ENCODE assay signal across 13 cellular contexts in genomic region chr1:233656032-233656620, GRCh38. TPM values are rescaled to one million over a fixed set of nuclear protein-coding genes. Genes with fewer than 3 reads are reported as not detected.
A peak's percentile ranks its signal among the peaks of the same experiment; 100 is the strongest.
DNase-seq lines count a peak whose midpoint lies in the region; ATAC-seq and TF ChIP-seq lines count a peak whose summit lies in the region.
"Had no signal": no experiment of that assay in that cellular context is flagged by ENCODE, and none has a peak within 500 bp of the region (broad histone marks: within the 10 kb centered on the region; RNA-seq: fewer than 3 reads in every experiment).

No MANE protein-coding gene starts in this region.

- H4K20me1 ChIP-seq in hepatocyte (ENCODE audit: insufficient read depth, poor library complexity, severe bottlenecking) (no peaks in the 10 kb centered on the region), Karpas-422 (ENCODE audit: insufficient read depth, low read depth, low read length) (no peaks in the 10 kb centered on the region)

- H3K27me3 ChIP-seq in hepatocyte (no peaks in the 10 kb centered on the region), Karpas-422 (ENCODE audit: low read length) (no peaks in the 10 kb centered on the region), MG63 (peaks cover 3% of the 10 kb centered on the region; the same call in 1 of the 2 replicates)

- no peaks in the 10 kb centered on the region for H3K9me3 ChIP-seq in hepatocyte (ENCODE audit: low read depth)
- H3K9me3 ChIP-seq in Karpas-422 (ENCODE audit: low read length), result no peaks in the 10 kb centered on the region
- no peaks in the 10 kb centered on the region for H3K9me3 ChIP-seq in MG63

- WGBS in hepatocyte (ENCODE audit: low lambda C conversion rate, missing lambda C conversion rate), result 59% methylated on average over 5 of the region's 5 CpGs

- H2AFZ ChIP-seq in hepatocyte (no peak overlapping the region), Karpas-422 (ENCODE audit: low read length) (no peak overlapping the region)

- H3K9me2 ChIP-seq in hepatocyte (replicated peaks; ENCODE audit: insufficient read depth), result no peaks in the 10 kb centered on the region
- no peaks in the 10 kb centered on the region for H3K9me2 ChIP-seq in Karpas-422 (replicated peaks; ENCODE audit: insufficient read depth, low read length)

- H3K4me1 ChIP-seq in hepatocyte (ENCODE audit: insufficient read depth) (peaks cover 19% of the 10 kb centered on the region), Karpas-422 (ENCODE audit: low read length) (no peaks in the 10 kb centered on the region)

- DNase-seq in COLO668 (lab: John Stamatoyannopoulos, UW; ENCODE audit: unreplicated experiment), result peak; percentile 18
- peak; percentile 33 for DNase-seq in NCI-H69 (lab: John Stamatoyannopoulos, UW)
- no peak for DNase-seq in hepatocyte (ENCODE audit: low spot score)
- no peak for DNase-seq in amniotic stem cell (lab: John Stamatoyannopoulos, UW)
- no peak for DNase-seq in Karpas-422
- no peak for DNase-seq in MG63
- DNase-seq: activated CD4-positive, CD25-positive, alpha-beta regulatory T cell; activated CD8-positive, alpha-beta memory T cell treated with anti-CD3 and anti-CD28 coated beads, Interleukin-2, amount 10 ng/mL, durations not matched to agents 7 days and 5 days; activated naive CD4-positive, alpha-beta T cell; left colon; T-helper 1 cell had no signal

- no peak overlapping the region for H3K4me3 ChIP-seq in hepatocyte
- no peak overlapping the region for H3K4me3 ChIP-seq in Karpas-422 (ENCODE audit: low read length)
- no peak overlapping the region for H3K4me3 ChIP-seq in MG63

- H3K4me2 ChIP-seq in hepatocyte (no peak overlapping the region), Karpas-422 (ENCODE audit: low read depth, low read length, poor library complexity, severe bottlenecking) (no peak overlapping the region)

- H3K79me2 ChIP-seq in hepatocyte (peaks cover 21% of the 10 kb centered on the region), Karpas-422 (ENCODE audit: low read length) (no peaks in the 10 kb centered on the region)

- H3K27ac ChIP-seq in hepatocyte (peak overlapping the region; percentile 81), Karpas-422 (ENCODE audit: low read length) (no peak overlapping the region)
- H3K27ac ChIP-seq: RWPE1 had no signal

- peak; percentile 50 for ATAC-seq in GM18867 (IDR thresholded peaks at IDR 0.05; ENCODE audit: unreplicated experiment)
- ATAC-seq: activated CD8-positive, alpha-beta memory T cell treated with anti-CD3 and anti-CD28 coated beads, Interleukin-2, amount 10 ng/mL, durations not matched to agents 7 days and 5 days had no signal

- TF ChIP-seq CTCF in hepatocyte (IDR thresholded peaks at IDR 0.05; ENCODE audit: poor library complexity), result no peak

- H3K36me3 ChIP-seq in hepatocyte (replicated peaks; ENCODE audit: insufficient read depth, low read depth), result no peaks in the 10 kb centered on the region
- no peaks in the 10 kb centered on the region for H3K36me3 ChIP-seq in Karpas-422 (ENCODE audit: insufficient read depth, low read length)
- no peaks in the 10 kb centered on the region for H3K36me3 ChIP-seq in MG63

- H3K9ac ChIP-seq in Karpas-422 (ENCODE audit: low read length), result no peak overlapping the region

RNA-seq across cellular contexts. Expression of gene KCNK1, which starts 42.2 kb away (rescaled TPM):
- 16.1 and 21.4 TPM in 2 replicates for total RNA-seq in hepatocyte
- 25.9 and 27.1 TPM in 2 replicates for polyA plus RNA-seq in hepatocyte
- not detected in 2 replicates for total RNA-seq in Karpas-422 (2014; rRNA removed; shearing (Covaris generic); ENCODE audit: low replicate concordance)
- 0.52 and 0.53 TPM in 2 replicates for total RNA-seq in MG63 (2014; rRNA removed; shearing (Covaris generic); ENCODE audit: low replicate concordance)

Comparison
In these comparisons a context has a peak if more than half of its experiments do, and no peak if none do; other contexts are left out.
1. DNase-seq: peak in COLO668 (single experiment) and NCI-H69 (single experiment); none in hepatocyte (single experiment), amniotic stem cell (single experiment), Karpas-422 (single experiment) and MG63 (single experiment).
2. RNA of gene KCNK1, which starts 42.2 kb away (total RNA-seq): 16.1 to 21.4 TPM in hepatocyte; 0.52 to 0.53 TPM in MG63 and not detected in Karpas-422; every median in the first group is over 10 times any median in the second.